Comparison of ENCODE assay signal across 9 cellular contexts in genomic region chr19:39942508-39942825, GRCh38. TPM values are rescaled to one million over a fixed set of nuclear protein-coding genes. Genes with fewer than 3 reads are reported as not detected.
A peak's percentile ranks its signal among the peaks of the same experiment; 100 is the strongest.
DNase-seq lines count a peak whose midpoint lies in the region; ATAC-seq and TF ChIP-seq lines count a peak whose summit lies in the region.
"Not testable (repeated sequence)": the region's sequence is repeated elsewhere in the genome, so short reads cannot be mapped to it uniquely, and the experiment has no call there.
"Had no signal": no experiment of that assay in that cellular context is flagged by ENCODE, and none has a peak within 500 bp of the region (broad histone marks: within the 10 kb centered on the region; RNA-seq: fewer than 3 reads in every experiment).

No MANE protein-coding gene starts in this region.

- H3K4me1 Mint-ChIP-seq in Calu3 (ENCODE audit: low read depth, unreplicated experiment), result peaks cover 79% of the 10 kb centered on the region
- H3K4me1 Mint-ChIP-seq in T-helper 1 cell treated with Interleukin-12 subunit alpha and Interleukin-12 subunit beta and Interleukin-4 antibody, amounts not matched to agents 30 μg/mL and 1 μg/mL, for 36 hours (ENCODE audit: low read depth), result peaks cover 53% of the 10 kb centered on the region
- H3K4me1 Mint-ChIP-seq in activated T-cell treated with anti-CD3 and anti-CD28 coated beads, Interleukin-2, amount 50 U/mL, for 72 hours (ENCODE audit: low read depth), result peaks cover 61% of the 10 kb centered on the region
- peaks cover 22% of the 10 kb centered on the region for H3K4me1 Mint-ChIP-seq in brain

- H3K9me3 ChIP-seq in Karpas-422 (ENCODE audit: low read length); mesenchymal stem cell (ENCODE audit: control insufficient read depth, low read length); neutrophil: not testable (repeated sequence)

- no CpG with 5 or more reads among the region's 2 CpGs for WGBS in mesenchymal stem cell

- peak overlapping the region; percentile 66 for H2BK5ac ChIP-seq in mesenchymal stem cell (ENCODE audit: low read depth, low read length, poor library complexity, severe bottlenecking)

- ATAC-seq in activated T-cell treated with anti-CD3 and anti-CD28 coated beads, Interleukin-2, amount 50 U/mL, for 72 hours (replicated peaks in 1 of 2), result not testable (repeated sequence)

- H3K4me2 ChIP-seq in Karpas-422 (ENCODE audit: low read depth, low read length, poor library complexity, severe bottlenecking), result peak overlapping the region; percentile 31
- H3K4me2 ChIP-seq in mesenchymal stem cell (ENCODE audit: low read length, poor library complexity, severe bottlenecking), result not testable (repeated sequence)

- not testable (repeated sequence) for H3K27me3 Mint-ChIP-seq in Calu3 (ENCODE audit: unreplicated experiment); T-helper 1 cell treated with Interleukin-12 subunit alpha and Interleukin-12 subunit beta and Interleukin-4 antibody, amounts not matched to agents 30 μg/mL and 1 μg/mL, for 36 hours (ENCODE audit: low read depth); activated T-cell treated with anti-CD3 and anti-CD28 coated beads, Interleukin-2, amount 50 U/mL, for 72 hours (ENCODE audit: low read depth)
- peaks cover 11% of the 10 kb centered on the region for H3K27me3 Mint-ChIP-seq in brain

- not testable (repeated sequence) for H3K9ac ChIP-seq in Karpas-422 (ENCODE audit: low read length); mesenchymal stem cell (ENCODE audit: low read length)

- H4K20me1 ChIP-seq in Karpas-422 (ENCODE audit: insufficient read depth, low read depth, low read length), result not testable (repeated sequence)

- H3K4ac ChIP-seq in mesenchymal stem cell (ENCODE audit: low read depth in 1 of 2, low read length in 2 of 2), result not testable (repeated sequence)

- H3K4me1 ChIP-seq in Karpas-422 (ENCODE audit: low read length) (peaks cover 16% of the 10 kb centered on the region), mesenchymal stem cell (ENCODE audit: control insufficient read depth, insufficient read depth, low read depth, low read length) (peaks cover 19% of the 10 kb centered on the region), neutrophil (ENCODE audit: control insufficient read depth in 1 of 2, insufficient read depth in 1 of 2, low read depth in 1 of 2, low read length in 1 of 2) (peaks cover 23 to 71% of the 10 kb centered on the region in 2 experiments)

- H2BK12ac ChIP-seq in mesenchymal stem cell (ENCODE audit: low read length in 2 of 2), result not testable (repeated sequence)

- H3K4me3 Mint-ChIP-seq in Calu3 (ENCODE audit: low read depth, unreplicated experiment), result peak overlapping the region; percentile 51
- peak overlapping the region; percentile 64 for H3K4me3 Mint-ChIP-seq in T-helper 1 cell treated with Interleukin-12 subunit alpha and Interleukin-12 subunit beta and Interleukin-4 antibody, amounts not matched to agents 30 μg/mL and 1 μg/mL, for 36 hours
- H3K4me3 Mint-ChIP-seq in activated T-cell treated with anti-CD3 and anti-CD28 coated beads, Interleukin-2, amount 50 U/mL, for 72 hours, result peak overlapping the region; percentile 72 to 77
- peak overlapping the region in 4 of 5 experiments; percentile 41 to 63 (median 55) for H3K4me3 Mint-ChIP-seq in brain

- BruUV-seq in Calu3 (replicated peaks; lab: Mats Ljungman, UMichigan), result not testable (repeated sequence)

- not testable (repeated sequence) for H4K91ac ChIP-seq in mesenchymal stem cell (ENCODE audit: low read length)

- not testable (repeated sequence) for H4K8ac ChIP-seq in mesenchymal stem cell (ENCODE audit: low read length)

- H3K14ac ChIP-seq in mesenchymal stem cell (ENCODE audit: low read length in 2 of 2), result not testable (repeated sequence)

- not testable (repeated sequence) for H3K9me3 Mint-ChIP-seq in Calu3 (ENCODE audit: low read depth, unreplicated experiment); activated T-cell treated with anti-CD3 and anti-CD28 coated beads, Interleukin-2, amount 50 U/mL, for 72 hours
- peaks cover 24% of the 10 kb centered on the region for H3K9me3 Mint-ChIP-seq in T-helper 1 cell treated with Interleukin-12 subunit alpha and Interleukin-12 subunit beta and Interleukin-4 antibody, amounts not matched to agents 30 μg/mL and 1 μg/mL, for 36 hours
- H3K9me3 Mint-ChIP-seq in brain, result peaks cover 15 to 23% (median 21%) of the 10 kb centered on the region in 5 experiments

- H3K18ac ChIP-seq in mesenchymal stem cell (ENCODE audit: low read depth in 1 of 2, low read length in 2 of 2), result not testable (repeated sequence)

- not testable (repeated sequence) for DNase-seq in Calu3; Karpas-422; activated T-cell treated with anti-CD3 and anti-CD28 coated beads, Interleukin-2, amount 50 U/mL, for 72 hours; mesenchymal stem cell

- H3K79me1 ChIP-seq in mesenchymal stem cell (replicated peaks; ENCODE audit: low read length, poor library complexity, severe bottlenecking), result not testable (repeated sequence)

- intact Hi-C loops in Calu3 (cut with micrococcal nuclease; ENCODE audit: unreplicated experiment), result loop anchor here (5.0 kb wide), 1 partner anchor 35 kb away; no protein-coding TSS in a partner anchor

- peaks cover 24% of the 10 kb centered on the region for H3K36me3 Mint-ChIP-seq in Calu3 (ENCODE audit: insufficient read depth, unreplicated experiment)
- H3K36me3 Mint-ChIP-seq in T-helper 1 cell treated with Interleukin-12 subunit alpha and Interleukin-12 subunit beta and Interleukin-4 antibody, amounts not matched to agents 30 μg/mL and 1 μg/mL, for 36 hours (ENCODE audit: low read depth), result peaks cover 25% of the 10 kb centered on the region
- peaks cover 10 to 13% of the 10 kb centered on the region in 2 donors for H3K36me3 Mint-ChIP-seq in activated T-cell treated with anti-CD3 and anti-CD28 coated beads, Interleukin-2, amount 50 U/mL, for 72 hours (ENCODE audit: insufficient read depth in 2 of 2)
- not testable (repeated sequence) for H3K36me3 Mint-ChIP-seq in brain

- H3K36me3 ChIP-seq in Karpas-422 (ENCODE audit: insufficient read depth, low read length); mesenchymal stem cell (ENCODE audit: control insufficient read depth in 1 of 2, insufficient read depth in 2 of 2, low read depth in 1 of 2, low read length in 2 of 2); neutrophil: not testable (repeated sequence)

- peak overlapping the region; percentile 77 for H2AK5ac ChIP-seq in mesenchymal stem cell (ENCODE audit: low read length, severe bottlenecking)

- CTCF ChIA-PET in Calu3 (lab: Charles Lee), result interaction anchor here (0.5 to 3.3 kb wide), 4 partner anchors 9 to 344 kb away, joined by 3 to 29 read pairs (median 6); partner anchors contain the start of gene PSMC4

- H3K23ac ChIP-seq in mesenchymal stem cell (ENCODE audit: low read length in 2 of 2), result not testable (repeated sequence)

- not testable (repeated sequence) for H3K79me2 ChIP-seq in Karpas-422 (ENCODE audit: low read length)

- not testable (repeated sequence) for H3K9me2 ChIP-seq in Karpas-422 (replicated peaks; ENCODE audit: insufficient read depth, low read length)

- H3K27ac Mint-ChIP-seq in Calu3 (ENCODE audit: unreplicated experiment) (peak overlapping the region; percentile 96), brain (peak overlapping the region; percentile 76 to 98 (median 92))
- H3K27ac Mint-ChIP-seq in T-helper 1 cell treated with Interleukin-12 subunit alpha and Interleukin-12 subunit beta and Interleukin-4 antibody, amounts not matched to agents 30 μg/mL and 1 μg/mL, for 36 hours, result peak overlapping the region; percentile 89
- H3K27ac Mint-ChIP-seq in activated T-cell treated with anti-CD3 and anti-CD28 coated beads, Interleukin-2, amount 50 U/mL, for 72 hours, result peak overlapping the region; percentile 87

- H3K4me3 ChIP-seq in Karpas-422 (ENCODE audit: low read length); mesenchymal stem cell (ENCODE audit: insufficient read depth in 1 of 2, low read depth in 1 of 2, low read length in 2 of 2): not testable (repeated sequence)
- peak overlapping the region in 1 of 2 experiments; percentile 51 for H3K4me3 ChIP-seq in neutrophil (ENCODE audit: low read depth in 1 of 2, low read length in 1 of 2)

- peak overlapping the region; percentile 33 for H3K27ac ChIP-seq in Karpas-422 (ENCODE audit: low read length)
- peak overlapping the region; percentile 94 for H3K27ac ChIP-seq in mesenchymal stem cell (ENCODE audit: low read length, poor library complexity, severe bottlenecking)
- H3K27ac ChIP-seq in neutrophil, result peak overlapping the region; percentile 65
- H3K27ac ChIP-seq in temporal lobe (ENCODE audit: low read depth, low read length), result peak overlapping the region; percentile 36

- H2BK15ac ChIP-seq in mesenchymal stem cell (ENCODE audit: low read depth, poor library complexity, severe bottlenecking), result not testable (repeated sequence)

- not testable (repeated sequence) for TF ChIP-seq CTCF in Calu3 (IDR thresholded peaks at IDR 0.05; ENCODE audit: unreplicated experiment); brain (conservative IDR thresholded peaks at IDR 0.05); neutrophil (IDR thresholded peaks at IDR 0.05)

- not testable (repeated sequence) for H2AFZ ChIP-seq in Karpas-422 (ENCODE audit: low read length); mesenchymal stem cell (ENCODE audit: low read depth, low read length)

- not testable (repeated sequence) for H2BK120ac ChIP-seq in mesenchymal stem cell (ENCODE audit: low read depth, low read length)

- not testable (repeated sequence) for H3K27me3 ChIP-seq in Karpas-422 (ENCODE audit: low read length); mesenchymal stem cell (ENCODE audit: control insufficient read depth in 1 of 2, insufficient read depth in 1 of 2, low read length in 2 of 2)
- H3K27me3 ChIP-seq in neutrophil, result peaks cover 53% of the 10 kb centered on the region

RNA-seq across cellular contexts. Expression of gene FCGBP, which starts 8.0 kb away (rescaled TPM):
- total RNA-seq in Calu3 (2022) (3.7 and 5.3 TPM in 2 replicates), temporal lobe (2.5 TPM)
- total RNA-seq in Karpas-422 (2014; rRNA removed; shearing (Covaris generic); ENCODE audit: low replicate concordance), result 0.32 TPM in 1 of 2 replicates, not detected in the other
- total RNA-seq in activated T-cell treated with anti-CD3 and anti-CD28 coated beads, Interleukin-2, amount 50 U/mL, for 72 hours, result 10 to 100 TPM in 1 of 2 donors, 1 to 10 TPM in 1; 7.2 to 13.4 TPM
- polyA plus RNA-seq in brain (ENCODE audit: insufficient read depth, low read depth, low replicate concordance), result 12.3 TPM
- 0.03 TPM for polyA plus RNA-seq in mesenchymal stem cell (2013, experiment 1 of 2)
- 0.01 TPM for polyA plus RNA-seq in mesenchymal stem cell (2013, experiment 2 of 2)
- polyA plus RNA-seq: cardiac muscle cell had no signal

RNA-seq across cellular contexts. Expression of gene PSMC4, which starts 28.5 kb away (rescaled TPM):
- total RNA-seq in Calu3 (2022), result 300 and 316 TPM in 2 replicates
- total RNA-seq in Karpas-422 (2014; rRNA removed; shearing (Covaris generic); ENCODE audit: low replicate concordance), result 99.7 and 123 TPM in 2 replicates
- total RNA-seq in activated T-cell treated with anti-CD3 and anti-CD28 coated beads, Interleukin-2, amount 50 U/mL, for 72 hours, result 100 to 1,000 TPM; 101 to 114 TPM
- polyA plus RNA-seq in brain (ENCODE audit: insufficient read depth, low read depth, low replicate concordance), result 99.9 TPM
- polyA plus RNA-seq in mesenchymal stem cell (2013, experiment 1 of 2), result 75.6 TPM
- polyA plus RNA-seq in mesenchymal stem cell (2013, experiment 2 of 2), result 75.9 TPM
- total RNA-seq in temporal lobe, result 52.6 TPM

RNA-seq across cellular contexts. Expression of gene ZNF546, which starts 54.4 kb away (rescaled TPM):
- total RNA-seq in Calu3 (2022), result 4.7 and 5.7 TPM in 2 replicates
- 6.0 and 10.4 TPM in 2 replicates for total RNA-seq in Karpas-422 (2014; rRNA removed; shearing (Covaris generic); ENCODE audit: low replicate concordance)
- 1 to 10 TPM; 4.5 to 6.1 TPM for total RNA-seq in activated T-cell treated with anti-CD3 and anti-CD28 coated beads, Interleukin-2, amount 50 U/mL, for 72 hours
- polyA plus RNA-seq in brain (ENCODE audit: insufficient read depth, low read depth, low replicate concordance), result 0.29 TPM
- polyA plus RNA-seq in mesenchymal stem cell (2013, experiment 1 of 2), result 0.64 TPM
- 0.45 TPM for polyA plus RNA-seq in mesenchymal stem cell (2013, experiment 2 of 2)
- total RNA-seq in temporal lobe, result 14.0 TPM

Comparison
In these comparisons a context has a peak if more than half of its experiments do, and no peak if none do; other contexts are left out.
1. H3K27ac ChIP-seq: peak in every context shown above with its lines; median percentile 94 in mesenchymal stem cell; 65 in neutrophil; 36 in temporal lobe; 33 in Karpas-422.